Comparison of ENCODE assay signal across 23 cellular contexts in genomic region chr16:68479271-68479670, GRCh38. TPM values are rescaled to one million over a fixed set of nuclear protein-coding genes. Genes with fewer than 3 reads are reported as not detected.
"Had no signal": no experiment of that assay in that cellular context is flagged by ENCODE, and none has a peak within 500 bp of the region (broad histone marks: within the 10 kb centered on the region; RNA-seq: fewer than 3 reads in every experiment).

No MANE protein-coding gene starts in this region.

- H3K36me3 Mint-ChIP-seq: activated naive CD8-positive, alpha-beta T cell treated with anti-CD3 and anti-CD28 coated beads, Interleukin-2, amount 10 ng/mL, durations not matched to agents 7 days and 5 days; naive B cell had no signal

- H3K27ac Mint-ChIP-seq: activated B cell treated with CpG ODN at 0.5 μM for 24 hours; activated CD4-positive, alpha-beta T cell treated with anti-CD3 and anti-CD28 coated beads for 36 hours; activated naive CD4-positive, alpha-beta T cell treated with anti-CD3 and anti-CD28 coated beads for 36 hours; activated naive CD8-positive, alpha-beta T cell treated with anti-CD3 and anti-CD28 coated beads, Interleukin-2, amount 10 ng/mL, durations not matched to agents 7 days and 5 days; endodermal cell; naive B cell; progenitor cell of endocrine pancreas had no signal

- H3K27ac ChIP-seq: coronary artery, epithelial cell of prostate, lower lobe of right lung, thoracic aorta, upper lobe of left lung had no signal

- DNase-seq: activated B cell treated with CpG ODN at 0.5 μM for 24 hours; activated CD4-positive, alpha-beta T cell treated with anti-CD3 and anti-CD28 coated beads for 36 hours; activated CD4-positive, alpha-beta T cell treated with anti-CD3 and anti-CD28 coated beads, Interleukin-2, amount 50 U/mL, for 4 hours; activated naive CD4-positive, alpha-beta T cell treated with anti-CD3 and anti-CD28 coated beads for 36 hours; activated naive CD8-positive, alpha-beta T cell treated with anti-CD3 and anti-CD28 coated beads, Interleukin-2, amount 10 ng/mL, durations not matched to agents 7 days and 5 days; activated T-cell treated with anti-CD3 and anti-CD28 coated beads, Interleukin-2, amount 50 U/mL, for 48 hours; amniotic stem cell; endodermal cell; kidney; lower lobe of right lung; mesendoderm; naive B cell; retina; stimulated activated CD4-positive, alpha-beta T cell treated with anti-CD3 and anti-CD28 coated beads, Interleukin-4, amount 100 ng/mL, for 1 hour; stimulated activated naive CD4-positive, alpha-beta T cell; T-helper 9 cell; upper lobe of left lung had no signal

- H3K36me3 ChIP-seq: lower lobe of right lung, thoracic aorta, upper lobe of left lung had no signal

- ATAC-seq: activated CD4-positive, alpha-beta T cell treated with anti-CD3 and anti-CD28 coated beads for 36 hours; lower lobe of right lung had no signal

- H3K27me3 Mint-ChIP-seq: activated B cell treated with CpG ODN at 0.5 μM for 24 hours; activated CD4-positive, alpha-beta T cell treated with anti-CD3 and anti-CD28 coated beads for 36 hours; naive B cell; progenitor cell of endocrine pancreas had no signal

- H3K9me3 ChIP-seq: lower lobe of right lung, thoracic aorta, upper lobe of left lung had no signal

- H3K4me3 ChIP-seq: coronary artery, lower lobe of right lung, thoracic aorta, upper lobe of left lung had no signal

- H3K27me3 ChIP-seq: upper lobe of left lung had no signal

- H3K4me3 Mint-ChIP-seq: activated B cell treated with CpG ODN at 0.5 μM for 24 hours; activated CD4-positive, alpha-beta T cell treated with anti-CD3 and anti-CD28 coated beads for 36 hours; activated naive CD4-positive, alpha-beta T cell treated with anti-CD3 and anti-CD28 coated beads for 36 hours; activated naive CD8-positive, alpha-beta T cell treated with anti-CD3 and anti-CD28 coated beads, Interleukin-2, amount 10 ng/mL, durations not matched to agents 7 days and 5 days; endodermal cell; naive B cell had no signal

- H3K4me1 Mint-ChIP-seq: activated CD4-positive, alpha-beta T cell treated with anti-CD3 and anti-CD28 coated beads for 36 hours; endodermal cell had no signal

- H3K9me3 Mint-ChIP-seq: activated B cell treated with CpG ODN at 0.5 μM for 24 hours had no signal

RNA-seq across cellular contexts. Expression of gene SMPD3, which starts 31.0 kb away (rescaled TPM):
- total RNA-seq: bronchial epithelial cell, osteocyte had no signal
